Comparison of ENCODE assay signal across 15 cellular contexts in genomic region chr6:137303436-137303835, GRCh38.
A peak's percentile ranks its signal among the peaks of the same experiment; 100 is the strongest.
DNase-seq lines count a peak whose midpoint lies in the region; TF ChIP-seq lines count a peak whose summit lies in the region.
"Had no signal": no experiment of that assay in that cellular context is flagged by ENCODE, and none has a peak within 500 bp of the region (broad histone marks: within the 10 kb centered on the region; RNA-seq: fewer than 3 reads in every experiment).

No MANE protein-coding gene starts in this region.

- H3K4me3 ChIP-seq in fibroblast of the aortic adventitia (ENCODE audit: low read depth, low read length) (no peak overlapping the region), smooth muscle cell (no peak overlapping the region), breast epithelium (no peak overlapping the region)
- H3K4me3 ChIP-seq: BLaER1 had no signal

- H4K20me1 ChIP-seq in smooth muscle cell (ENCODE audit: low read depth), result no peaks in the 10 kb centered on the region
- H4K20me1 ChIP-seq: BLaER1 had no signal

- no peak for TF ChIP-seq CTCF in fibroblast of the aortic adventitia (IDR thresholded peaks at IDR 0.05; ENCODE audit: insufficient read depth, low read length)
- TF ChIP-seq CTCF in smooth muscle cell (IDR thresholded peaks at IDR 0.05; ENCODE audit: borderline replicate concordance, insufficient read depth, poor library complexity, severe bottlenecking), result no peak
- TF ChIP-seq CTCF in breast epithelium (IDR thresholded peaks at IDR 0.05), result no peak

- no peak for TF ChIP-seq POLR2A in breast epithelium (IDR thresholded peaks at IDR 0.05)

- no peak overlapping the region for H3K9ac ChIP-seq in smooth muscle cell (ENCODE audit: low read depth)
- H3K9ac ChIP-seq: BLaER1 had no signal

- intact Hi-C loops in breast epithelium (cut with DNase I; ENCODE audit: low total_unique reads), result no loop called here

- peak overlapping the region; percentile 16 for H3K27ac ChIP-seq in smooth muscle cell (ENCODE audit: low read depth)
- H3K27ac ChIP-seq in breast epithelium, result no peak overlapping the region
- H3K27ac ChIP-seq: 22Rv1, BLaER1 had no signal

- H3K4me1 ChIP-seq in smooth muscle cell (ENCODE audit: low read depth), result no peaks in the 10 kb centered on the region
- no peaks in the 10 kb centered on the region for H3K4me1 ChIP-seq in breast epithelium

- H3K4me2 ChIP-seq in smooth muscle cell, result peak overlapping the region; percentile 45
- H3K4me2 ChIP-seq: BLaER1 had no signal

- H3K9me3 ChIP-seq in smooth muscle cell (replicated peaks; ENCODE audit: low read depth), result no peaks in the 10 kb centered on the region
- H3K9me3 ChIP-seq in breast epithelium, result no peaks in the 10 kb centered on the region

- H3K36me3 ChIP-seq in smooth muscle cell (ENCODE audit: low read depth), result no peaks in the 10 kb centered on the region
- H3K36me3 ChIP-seq in breast epithelium, result no peaks in the 10 kb centered on the region

- peak; percentile 9 to 16 for DNase-seq in NCI-H524 (lab: John Stamatoyannopoulos, UW)
- no peak for DNase-seq in NCI-H524 treated with DMSO at 0.1 percent for 48 hours (lab: John Stamatoyannopoulos, UW)
- peak; percentile 10 for DNase-seq in astrocyte of the hippocampus (ENCODE audit: low read depth, low spot score)
- peak; percentile 30 for DNase-seq in fibroblast of the aortic adventitia (ENCODE audit: low read depth)
- DNase-seq in smooth muscle cell (lab: John Stamatoyannopoulos, UW; ENCODE audit: unreplicated experiment), result no peak
- no peak for DNase-seq in breast epithelium (ENCODE audit: low spot score in 2 of 2)
- no peak for DNase-seq in NCI-H69 (lab: John Stamatoyannopoulos, UW)
- no peak for DNase-seq in hypothalamus (lab: John Stamatoyannopoulos, UW)
- DNase-seq: AML-193, DMS53, GF-D8, HCEC 1CT, HFFc6 had no signal

- no peak overlapping the region for H2AFZ ChIP-seq in smooth muscle cell (ENCODE audit: low read depth)

- no peaks in the 10 kb centered on the region for H3K27me3 ChIP-seq in smooth muscle cell (ENCODE audit: low read depth)
- no peaks in the 10 kb centered on the region for H3K27me3 ChIP-seq in breast epithelium
- H3K27me3 ChIP-seq: BLaER1 had no signal

- no peaks in the 10 kb centered on the region for H3K79me2 ChIP-seq in smooth muscle cell (ENCODE audit: low read depth)

- WGBS in smooth muscle cell (ENCODE audit: low lambda C conversion rate), result 49% methylated on average over 2 of the region's 2 CpGs

- H3F3A ChIP-seq in smooth muscle cell (ENCODE audit: low read depth), result no peaks in the 10 kb centered on the region

Comparison
In these comparisons a context has a peak if more than half of its experiments do, and no peak if none do; other contexts are left out.
1. DNase-seq: peak in NCI-H524 (2 of 2), astrocyte of the hippocampus (single experiment) and fibroblast of the aortic adventitia (single experiment); none in NCI-H524 treated with DMSO at 0.1 percent for 48 hours (single experiment), smooth muscle cell (single experiment), breast epithelium (0 of 2), NCI-H69 (single experiment) and hypothalamus (0 of 51).